ENCODE assay signal across 9 cellular contexts in genomic region chr13:98577823-98578285, GRCh38. TPM values are rescaled to one million over a fixed set of nuclear protein-coding genes. Genes with fewer than 3 reads are reported as not detected.
DNase-seq lines count a peak whose midpoint lies in the region; ATAC-seq, FAIRE-seq and TF ChIP-seq lines count a peak whose summit lies in the region.
"Had no signal": no experiment of that assay in that cellular context is flagged by ENCODE, and none has a peak within 500 bp of the region (broad histone marks: within the 10 kb centered on the region; RNA-seq: fewer than 3 reads in every experiment).

No MANE protein-coding gene starts in this region.

- H3K79me2 ChIP-seq in KMS-11 (ENCODE audit: insufficient read depth, low read depth): peaks cover 35% of the 10 kb centered on the region

- DNase-seq in A549 (ENCODE audit: low read depth in 1 of 2, low spot score in 1 of 2) (peak in 1 of 2 experiments; percentile 7), mesothelial cell of epicardium (ENCODE audit: low spot score in 2 of 2, unreplicated experiment in 2 of 2) (no peak), erythroblast (lab: John Stamatoyannopoulos, UW) (no peak), GM19240 (ENCODE audit: insufficient read length, low spot score) (no peak)
- DNase-seq in central memory CD8-positive, alpha-beta T cell (ENCODE audit: low spot score in 2 of 2): no peak

- 48% methylated on average over 14 of the region's 14 CpGs for WGBS in A549 (ENCODE audit: missing lambda C conversion rate)

- H3K9me3 Mint-ChIP-seq in central memory CD8-positive, alpha-beta T cell: no peaks in the 10 kb centered on the region
- H3K9me3 Mint-ChIP-seq in mesothelial cell of epicardium: no peaks in the 10 kb centered on the region

- H3K9me3 ChIP-seq in A549: no peaks in the 10 kb centered on the region

- H4K20me1 ChIP-seq in KMS-11 (ENCODE audit: insufficient read depth): 0 out of 2 replicates have a peak, but pooled peaks cover 9% of the 10 kb centered on the region

- TF ChIP-seq EP300 in A549 (IDR thresholded peaks at IDR 0.05): no peak

- H3K36me3 ChIP-seq in KMS-11 (ENCODE audit: insufficient read depth): no peaks in the 10 kb centered on the region

- H3K4me1 Mint-ChIP-seq in central memory CD8-positive, alpha-beta T cell: peaks cover 29% of the 10 kb centered on the region
- H3K4me1 Mint-ChIP-seq in mesothelial cell of epicardium: peaks cover 70% of the 10 kb centered on the region

- H3K4me1 ChIP-seq in A549 (peaks cover 37% of the 10 kb centered on the region), KMS-11 (ENCODE audit: low read depth, poor library complexity, severe bottlenecking) (peaks cover 29% of the 10 kb centered on the region)

- peak overlapping the region; percentile 79 for H3K9ac ChIP-seq in KMS-11

- H3K27ac ChIP-seq in A549 (peak overlapping the region; percentile 99 to 100), KMS-11 (peak overlapping the region; percentile 66; the same call in 1 of the 2 replicates)

- no peak for TF ChIP-seq POLR2A in A549 (IDR thresholded peaks at IDR 0.05; ENCODE audit: low read length)
- TF ChIP-seq POLR2A in erythroblast (IDR thresholded peaks at IDR 0.05; ENCODE audit: low read length): no peak

- ATAC-seq in A549 (peak in 1 of 2 experiments; percentile 37; a peak in 3 of 6 replicates), HG03045 (IDR thresholded peaks at IDR 0.05; ENCODE audit: unreplicated experiment) (no peak), HG02973 (IDR thresholded peaks at IDR 0.05; ENCODE audit: unreplicated experiment) (no peak)
- no peak for ATAC-seq in central memory CD8-positive, alpha-beta T cell (replicated peaks; ENCODE audit: extremely low read depth, poor library complexity, severe bottlenecking)

- TF ChIP-seq RAD21 in A549 (conservative IDR thresholded peaks at IDR 0.05 in 1 of 2, IDR thresholded peaks at IDR 0.05 in 1 of 2): no peak

- TF ChIP-seq CTCF in A549 (IDR thresholded peaks at IDR 0.05) (no peak), KMS-11 (conservative IDR thresholded peaks at IDR 0.05; ENCODE audit: low read depth, low read length) (no peak), mesothelial cell of epicardium (IDR thresholded peaks at IDR 0.05; ENCODE audit: unreplicated experiment) (no peak)

- no peaks in the 10 kb centered on the region for H3K27me3 Mint-ChIP-seq in central memory CD8-positive, alpha-beta T cell
- no peaks in the 10 kb centered on the region for H3K27me3 Mint-ChIP-seq in mesothelial cell of epicardium (ENCODE audit: low read depth)

- no peak for FAIRE-seq in A549 (lab: Jason Lieb, UNC)
- FAIRE-seq: endometrium had no signal

- POLR2A ChIA-PET in A549 (lab: Yijun Ruan, JAX): interaction anchor here (0.6 to 1.6 kb wide), 5 partner anchors 20 to 104 kb away, joined by 3 to 15 read pairs (median 3); no protein-coding TSS in a partner anchor

- peak overlapping the region; percentile 44; the same call in 1 of the 2 replicates for H2AFZ ChIP-seq in KMS-11 (ENCODE audit: low read depth)

- CTCF ChIA-PET in A549 (lab: Yijun Ruan, JAX): interaction anchor here (0.8 kb wide), 1 partner anchor 95 kb away, joined by 3 read pairs; no protein-coding TSS in a partner anchor

- H3K4me3 ChIP-seq in A549 (peak overlapping the region; percentile 99), KMS-11 (IDR thresholded peaks at IDR 0.05; ENCODE audit: insufficient read depth, low read depth, low read length) (no peak overlapping the region)

- H3K4me2 ChIP-seq in A549: peak overlapping the region; percentile 93
- peak overlapping the region; percentile 63 for H3K4me2 ChIP-seq in KMS-11

- H3K27me3 ChIP-seq in KMS-11 (ENCODE audit: insufficient read depth, low read depth): no peaks in the 10 kb centered on the region

- H3K4me3 Mint-ChIP-seq in central memory CD8-positive, alpha-beta T cell: peak overlapping the region; percentile 67
- peak overlapping the region; percentile 74 for H3K4me3 Mint-ChIP-seq in mesothelial cell of epicardium

- H3K27ac Mint-ChIP-seq in central memory CD8-positive, alpha-beta T cell (ENCODE audit: low read depth): peak overlapping the region; percentile 73
- H3K27ac Mint-ChIP-seq in mesothelial cell of epicardium: peak overlapping the region; percentile 99

- H3K36me3 Mint-ChIP-seq in central memory CD8-positive, alpha-beta T cell (ENCODE audit: insufficient read depth): peaks cover 5% of the 10 kb centered on the region
- no peaks in the 10 kb centered on the region for H3K36me3 Mint-ChIP-seq in mesothelial cell of epicardium

TF ChIP-seq in A549, 52 proteins besides CTCF, POLR2A, EP300 and RAD21:
- TF ChIP-seq RCOR1 (IDR thresholded peaks at IDR 0.05; ENCODE audit: low read depth, low read length) (no peak), ZSCAN20 (CRISPR knock-in tag; IDR thresholded peaks at IDR 0.05) (no peak), ATOH8 (CRISPR knock-in tag; IDR thresholded peaks at IDR 0.05; ENCODE audit: low read depth) (no peak), HOXB13 (CRISPR knock-in tag; IDR thresholded peaks at IDR 0.05; ENCODE audit: low read depth) (no peak), JUNB (IDR thresholded peaks at IDR 0.05) (no peak), MAZ (IDR thresholded peaks at IDR 0.05; ENCODE audit: borderline replicate concordance, low read depth, low read length) (no peak), SMC3 (IDR thresholded peaks at IDR 0.05) (no peak), CHD2 (IDR thresholded peaks at IDR 0.05; ENCODE audit: low read length, partially characterized antibody) (no peak), TFCP2L1 (CRISPR knock-in tag; IDR thresholded peaks at IDR 0.05) (no peak), CEBPB (IDR thresholded peaks at IDR 0.05) (no peak), FOXS1 (CRISPR knock-in tag; IDR thresholded peaks at IDR 0.05) (no peak), CBX2 (IDR thresholded peaks at IDR 0.05; ENCODE audit: borderline replicate concordance, low read depth) (no peak), ELK1 (IDR thresholded peaks at IDR 0.05; ENCODE audit: low read depth, low read length) (no peak)
TF ChIP-seq in A549: peak in this region for 0.

RNA-seq across cellular contexts. Expression of gene STK24, which starts 0.9 kb away (rescaled TPM):
- polyA plus RNA-seq in A549 (2011; rRNA removed) (55.6 and 58.9 TPM in 2 replicates), A549 (2017; fragmentation: RNase III; extraction: RNeasy Plus Mini Kit Qiagen cat#74134 plus additional on column Dnase treatment) (42.1 to 46.1 TPM (median 42.2 TPM) in 3 replicates)
- polyA plus RNA-seq in A549 (2012; cell fraction: cytosol; rRNA removed): 27.2 and 27.4 TPM in 2 replicates
- 14.7 and 22.7 TPM in 2 replicates for polyA plus RNA-seq in A549 (2012; cell fraction: nucleus; rRNA removed)
- polyA minus RNA-seq in A549 (2011; rRNA and poly(A)+ RNA removed): 31.2 and 32.1 TPM in 2 replicates
- 85.4 to 92.1 TPM (median 88.4 TPM) in 3 replicates for total RNA-seq in mesothelial cell of epicardium
